In the genomic region with DNA sequence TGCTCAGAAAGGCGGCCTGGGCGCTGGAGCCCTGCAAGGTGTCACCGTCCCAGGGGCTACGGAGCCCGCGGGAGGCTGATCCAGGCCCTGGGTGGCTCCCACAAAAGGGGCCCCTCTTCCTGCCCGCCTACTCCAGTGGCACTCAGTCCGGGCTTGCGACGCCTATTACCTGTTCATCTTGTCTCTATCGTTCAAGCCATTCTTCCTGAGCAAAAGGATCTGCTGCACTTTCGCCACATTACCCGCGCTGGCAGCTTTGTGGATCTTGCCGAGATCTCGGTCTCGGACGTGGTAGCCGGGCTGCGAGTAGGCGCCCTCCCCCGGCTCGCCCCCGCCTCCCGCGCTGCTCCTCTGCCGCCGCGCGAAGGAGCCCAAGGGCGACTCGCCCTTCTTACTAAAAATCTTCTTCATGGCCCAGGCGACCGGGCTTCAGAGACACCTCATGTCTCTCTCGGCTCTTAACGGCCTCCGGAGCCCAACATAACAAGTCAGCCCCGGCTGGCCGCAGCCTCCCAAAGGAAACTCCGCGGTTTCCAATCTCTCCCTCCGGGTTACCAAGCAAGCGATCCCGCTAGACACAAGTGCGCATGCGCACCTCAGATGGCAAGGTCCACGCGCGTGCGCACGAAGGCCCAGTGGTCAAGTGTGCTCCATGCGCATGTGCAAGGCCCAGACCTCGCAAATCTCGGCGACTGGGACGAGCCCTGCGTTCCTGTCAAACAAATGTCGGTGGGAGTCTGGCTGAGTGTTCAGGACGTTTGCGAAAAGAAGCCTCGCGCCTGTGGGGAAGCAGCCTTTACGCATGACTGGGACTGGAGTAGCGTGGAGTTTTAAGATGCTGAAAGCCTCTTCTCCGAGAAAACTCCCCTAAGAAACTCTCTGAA, we compare ENCODE assay signal across 8 cellular contexts.
DNase-seq lines count a peak whose midpoint lies in the region; ATAC-seq, FAIRE-seq and TF ChIP-seq lines count a peak whose summit lies in the region.

A gene (minus strand): TSS at position 579 of the 884 bp plus-strand sequence. CDS start 168 bp downstream, at position 411.

- no peaks in the 10 kb centered on the region for H3K9me2 ChIP-seq in Loucy (replicated peaks; ENCODE audit: low read depth, low read length)

- peaks cover 11% of the 10 kb centered on the region; the same call in 1 of the 2 replicates for H3K79me2 ChIP-seq in Loucy (ENCODE audit: insufficient read depth, low read length)

- ATAC-seq in RWPE2 (ENCODE audit: low read depth), result peak; percentile 81
- peak; percentile 58 for ATAC-seq in stimulated activated naive CD8-positive, alpha-beta T cell treated with anti-CD3 and anti-CD28 coated beads, Interleukin-15, Interleukin-2, amounts not matched to agents 100 U/mL and 50 U/mL, for 24 hours

- TF ChIP-seq CTCF in Loucy (conservative IDR thresholded peaks at IDR 0.05; ENCODE audit: low read length) (no peak; the same call in 1 of the 2 replicates), RWPE2 (IDR thresholded peaks at IDR 0.05; ENCODE audit: poor library complexity, severe bottlenecking) (peak; percentile 18), nephron (IDR thresholded peaks at IDR 0.05; ENCODE audit: unreplicated experiment in 3 of 3) (no peak)

- H3K36me3 Mint-ChIP-seq in nephron (ENCODE audit: low read depth), result peaks cover 11% of the 10 kb centered on the region

- H4K20me1 ChIP-seq in Loucy (ENCODE audit: insufficient read depth, low read length, poor library complexity, severe bottlenecking), result no peaks in the 10 kb centered on the region

- peak; percentile 98 for DNase-seq in ELR (ENCODE audit: low read depth)
- DNase-seq in H54 (ENCODE audit: insufficient read length, low spot score), result peak; percentile 92
- peak; percentile 97 for DNase-seq in RWPE2 (ENCODE audit: low spot score)
- peak; percentile 99 for DNase-seq in activated effector memory CD4-positive, alpha-beta T cell treated with anti-CD3 and anti-CD28 coated beads, Interleukin-2, amount 50 U/mL, for 16 hours
- peak; percentile 97 for DNase-seq in fibroblast of the conjunctiva (ENCODE audit: low read depth)
- DNase-seq in stimulated activated naive CD8-positive, alpha-beta T cell treated with anti-CD3 and anti-CD28 coated beads, Interleukin-15, Interleukin-2, amounts not matched to agents 100 U/mL and 50 U/mL, for 24 hours, result peak; percentile 97

- peak within 1 kb of the TSS; percentile 93 for H3K4me2 ChIP-seq in Loucy (ENCODE audit: low read depth, low read length, poor library complexity, severe bottlenecking)

- H3K27me3 Mint-ChIP-seq in nephron (ENCODE audit: low read depth), result no peaks in the 10 kb centered on the region

- H3K27me3 ChIP-seq in Loucy (ENCODE audit: insufficient read depth, low read length, poor library complexity, severe bottlenecking) (no peaks in the 10 kb centered on the region), RWPE2 (ENCODE audit: insufficient read depth, poor library complexity, severe bottlenecking) (no peaks in the 10 kb centered on the region)

- H3K9me3 Mint-ChIP-seq in nephron, result no peaks in the 10 kb centered on the region

- H3K9ac ChIP-seq in Loucy (ENCODE audit: low read depth, low read length, poor library complexity, severe bottlenecking), result peak within 1 kb of the TSS; percentile 78

- TF ChIP-seq POLR2A in H54 (IDR thresholded peaks at IDR 0.05; ENCODE audit: low read depth, low read length), result peak; percentile 54

- H3K27ac Mint-ChIP-seq in nephron, result peak within 1 kb of the TSS; percentile 91 to 95 (median 91)

- H3K9me3 ChIP-seq in Loucy (ENCODE audit: insufficient read depth, low read depth, low read length), result no peaks in the 10 kb centered on the region
- H3K9me3 ChIP-seq in RWPE2 (ENCODE audit: severe bottlenecking), result no peaks in the 10 kb centered on the region

- H2AFZ ChIP-seq in Loucy (ENCODE audit: low read length), result peak within 1 kb of the TSS; percentile 94

- H3K4me3 ChIP-seq in Loucy (ENCODE audit: low read length, poor library complexity, severe bottlenecking), result peak within 1 kb of the TSS; percentile 84
- H3K4me3 ChIP-seq in RWPE2 (ENCODE audit: severe bottlenecking), result peak within 1 kb of the TSS; percentile 64

- H3F3A ChIP-seq in Loucy (ENCODE audit: low read depth), result no peaks in the 10 kb centered on the region

- peak within 1 kb of the TSS; percentile 56 for H3K27ac ChIP-seq in RWPE2 (ENCODE audit: poor library complexity, severe bottlenecking)

- peak; percentile 48 for FAIRE-seq in H54 (lab: Jason Lieb, UNC)

- peaks cover 20% of the 10 kb centered on the region for H3K4me1 Mint-ChIP-seq in nephron

- H3K4me1 ChIP-seq in Loucy (ENCODE audit: insufficient read depth, low read length, poor library complexity, severe bottlenecking) (peaks cover 20% of the 10 kb centered on the region), RWPE2 (ENCODE audit: insufficient read depth, poor library complexity, severe bottlenecking) (peaks cover 5% of the 10 kb centered on the region)

- H3K4me3 Mint-ChIP-seq in nephron, result peak within 1 kb of the TSS; percentile 86 to 92 (median 91)

- no peaks in the 10 kb centered on the region for H3K36me3 ChIP-seq in Loucy (ENCODE audit: insufficient read depth, low read length)
- no peaks in the 10 kb centered on the region for H3K36me3 ChIP-seq in RWPE2 (ENCODE audit: low read depth)

Comparison
In these comparisons a context has a peak if more than half of its experiments do, and no peak if none do; other contexts are left out.
1. Peak in every context shown above with its lines: DNase-seq, ATAC-seq, H3K4me3 ChIP-seq and H3K27ac ChIP-seq.